ENCODE assay signal across 8 cellular contexts in the genomic region with DNA sequence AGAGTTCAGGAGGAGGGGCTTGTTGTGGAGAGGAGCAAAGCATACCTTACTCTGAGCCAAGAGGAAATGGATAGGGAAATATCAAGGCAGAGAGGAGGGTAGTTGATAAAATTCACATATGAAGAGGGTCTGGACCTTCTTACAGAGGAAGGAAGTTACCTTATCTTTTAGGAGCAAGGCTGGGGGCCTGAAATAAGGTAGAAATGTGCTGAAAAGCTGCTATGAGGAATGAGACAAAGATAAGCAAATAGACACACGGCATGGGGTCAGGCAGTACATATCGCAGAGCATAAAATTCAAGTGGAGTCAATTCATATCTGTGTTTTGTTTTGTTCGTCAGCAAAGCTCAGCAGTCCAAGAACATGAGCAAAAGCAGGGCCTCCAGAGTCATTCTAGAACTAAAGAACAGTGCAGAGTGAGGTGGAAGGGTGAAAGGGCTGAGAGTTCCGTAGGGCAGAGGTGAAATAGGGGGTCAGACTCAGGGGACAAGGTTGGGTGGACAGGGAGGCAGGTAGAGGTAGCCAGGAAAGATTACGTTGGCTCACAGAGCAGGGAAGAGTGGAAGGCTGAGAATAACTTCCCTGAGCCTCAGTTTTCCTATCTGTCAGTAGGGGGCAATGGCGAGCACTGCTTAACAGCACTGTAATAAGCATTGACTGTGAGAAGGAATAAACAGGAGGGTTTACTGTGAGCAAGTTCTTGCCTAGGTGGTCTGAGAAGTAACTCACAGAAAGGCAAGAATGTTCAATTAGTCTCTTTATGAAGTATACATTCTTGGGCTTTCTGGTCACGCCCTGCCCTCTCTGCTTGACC. TPM values are rescaled to one million over a fixed set of nuclear protein-coding genes. Genes with fewer than 3 reads are reported as not detected.
DNase-seq lines count a peak whose midpoint lies in the region; TF ChIP-seq lines count a peak whose summit lies in the region.

No MANE protein-coding gene starts in this region.

- no peaks in the 10 kb centered on the region for H3K4me1 Mint-ChIP-seq in neural progenitor cell

- H3K4me3 Mint-ChIP-seq in neural progenitor cell: no peak overlapping the region

- no peaks in the 10 kb centered on the region for H3K36me3 Mint-ChIP-seq in neural progenitor cell

- H3K4me2 ChIP-seq in neural progenitor cell: no peak overlapping the region

- H3K27ac Mint-ChIP-seq in neural progenitor cell: no peak overlapping the region

- H3K9ac ChIP-seq in neural progenitor cell: no peak overlapping the region

- no peaks in the 10 kb centered on the region for H4K20me1 ChIP-seq in neural progenitor cell (ENCODE audit: low read depth)

- peaks cover under 1% of the 10 kb centered on the region for H3K9me3 ChIP-seq in neural progenitor cell (ENCODE audit: low read depth)

- TF ChIP-seq CTCF in GM20000 (IDR thresholded peaks at IDR 0.05; ENCODE audit: extremely low read depth, missing control alignments): peak; percentile 30
- peak; percentile 63 for TF ChIP-seq CTCF in neural progenitor cell (IDR thresholded peaks at IDR 0.05)

- no peaks in the 10 kb centered on the region for H3K79me2 ChIP-seq in neural progenitor cell (ENCODE audit: low read depth)

- no peaks in the 10 kb centered on the region for H3K4me1 ChIP-seq in neural progenitor cell

- peak; percentile 44 for DNase-seq in DMS 273 (lab: John Stamatoyannopoulos, UW; ENCODE audit: unreplicated experiment)
- DNase-seq in DMS 273 treated with DMSO at 0.1 percent for 48 hours (lab: John Stamatoyannopoulos, UW): no peak
- DNase-seq in GM20000 (ENCODE audit: low spot score): peak; percentile 11
- peak; percentile 4 for DNase-seq in NCI-H1694 (lab: John Stamatoyannopoulos, UW)
- peak; percentile 29 for DNase-seq in dermis blood vessel endothelial cell
- peak; percentile 47 for DNase-seq in neural progenitor cell (ENCODE audit: low spot score)
- no peak for DNase-seq in dedifferentiated amniotic fluid mesenchymal stem cell (ENCODE audit: extremely low spot score)
- no peak for DNase-seq in middle frontal gyrus (ENCODE audit: extremely low spot score, low spot score)

- H2AFZ ChIP-seq in neural progenitor cell (replicated peaks): peak overlapping the region; percentile 34

- H3F3A ChIP-seq in neural progenitor cell (ENCODE audit: low read depth): no peaks in the 10 kb centered on the region

- H3K9me3 Mint-ChIP-seq in neural progenitor cell: no peaks in the 10 kb centered on the region

- H3K36me3 ChIP-seq in neural progenitor cell: no peaks in the 10 kb centered on the region

- H3K27ac ChIP-seq in neural progenitor cell: no peak overlapping the region

- H3K27me3 Mint-ChIP-seq in neural progenitor cell (ENCODE audit: insufficient read depth, low read depth): peaks cover 3% of the 10 kb centered on the region

- H3K4me3 ChIP-seq in neural progenitor cell: no peak overlapping the region

- no peaks in the 10 kb centered on the region for H3K27me3 ChIP-seq in neural progenitor cell

RNA-seq across cellular contexts. Expression of a gene that starts 9.2 kb away (rescaled TPM):
- total RNA-seq in dermis blood vessel endothelial cell: not detected in 2 replicates
- total RNA-seq in neural progenitor cell (ENCODE audit: low replicate concordance): not detected in 2 replicates

Comparison
In these comparisons a context has a peak if more than half of its experiments do, and no peak if none do; other contexts are left out.
1. DNase-seq: peak in DMS 273 (single experiment), GM20000 (single experiment), NCI-H1694 (single experiment), dermis blood vessel endothelial cell (single experiment) and neural progenitor cell (single experiment); none in DMS 273 treated with DMSO at 0.1 percent for 48 hours (single experiment), dedifferentiated amniotic fluid mesenchymal stem cell (single experiment) and middle frontal gyrus (single experiment).